In genomic region chr20:47196091-47197081, GRCh38 we compare ENCODE assay signal across 1 cellular context.
TF ChIP-seq lines count a peak whose summit lies in the region.

No MANE protein-coding gene starts in this region.

TF ChIP-seq in HepG2, 621 proteins besides CTCF, POLR2A, EP300 and RAD21 (continued from another document and continues in another):
- TF ChIP-seq ZNF687 (CRISPR knock-in tag; IDR thresholded peaks at IDR 0.05) (peak; percentile 85), ZNF512B (CRISPR knock-in tag; IDR thresholded peaks at IDR 0.05; ENCODE audit: borderline replicate concordance) (0 out of 2 replicates have a peak, but pooled peaks have one; percentile 83), ZNF263 (CRISPR knock-in tag; IDR thresholded peaks at IDR 0.05) (0 out of 2 replicates have a peak, but pooled peaks have one; percentile 42), TRIM24 (CRISPR knock-in tag; IDR thresholded peaks at IDR 0.05) (no peak), ZNF225 (CRISPR knock-in tag; IDR thresholded peaks at IDR 0.05) (no peak), NBN (conservative IDR thresholded peaks at IDR 0.05) (no peak), MTF1 (CRISPR knock-in tag; IDR thresholded peaks at IDR 0.05) (no peak), NFIC (IDR thresholded peaks at IDR 0.05; ENCODE audit: low read length) (no peak), ZNF782 (CRISPR knock-in tag; IDR thresholded peaks at IDR 0.05; ENCODE audit: borderline replicate concordance) (no peak), HIVEP1 (CRISPR knock-in tag; IDR thresholded peaks at IDR 0.05) (peak; percentile 67; the same call in 1 of the 2 replicates), NCOA2 (CRISPR knock-in tag; IDR thresholded peaks at IDR 0.05) (0 out of 2 replicates have a peak, but pooled peaks have one; percentile 53), GLI4 (CRISPR knock-in tag; IDR thresholded peaks at IDR 0.05; ENCODE audit: borderline replicate concordance) (0 out of 2 replicates have a peak, but pooled peaks have one; percentile 39), CHD4 (IDR thresholded peaks at IDR 0.05; ENCODE audit: borderline replicate concordance, low read length) (0 out of 2 replicates have a peak, but pooled peaks have one; percentile 39), ZNF878 (CRISPR knock-in tag; IDR thresholded peaks at IDR 0.05) (no peak), ZNF737 (CRISPR knock-in tag; IDR thresholded peaks at IDR 0.05; ENCODE audit: borderline replicate concordance) (no peak), ZNF572 (CRISPR knock-in tag; IDR thresholded peaks at IDR 0.05) (peak; percentile 92), FOSL1 (CRISPR knock-in tag; IDR thresholded peaks at IDR 0.05; ENCODE audit: borderline replicate concordance) (no peak), ZNF18 (CRISPR knock-in tag; IDR thresholded peaks at IDR 0.05; ENCODE audit: insufficient replicate concordance) (peak; percentile 71), ZEB1 (IDR thresholded peaks at IDR 0.05; ENCODE audit: insufficient replicate concordance, low read depth) (peak; percentile 57), TFDP1 (CRISPR knock-in tag; IDR thresholded peaks at IDR 0.05; ENCODE audit: borderline replicate concordance) (no peak), ZBTB44 (CRISPR knock-in tag; IDR thresholded peaks at IDR 0.05) (no peak), ZNF850 (CRISPR knock-in tag; conservative IDR thresholded peaks at IDR 0.05) (no peak), ELK4 (CRISPR knock-in tag; IDR thresholded peaks at IDR 0.05; ENCODE audit: borderline replicate concordance) (no peak), ZBTB20 (CRISPR knock-in tag; IDR thresholded peaks at IDR 0.05; ENCODE audit: borderline replicate concordance, low read depth) (peak; percentile 71; the same call in 1 of the 2 replicates), CREB3 (CRISPR knock-in tag; IDR thresholded peaks at IDR 0.05) (no peak), NFAT5 (CRISPR knock-in tag; IDR thresholded peaks at IDR 0.05) (peak; percentile 78; the same call in 1 of the 2 replicates), AGO1 (IDR thresholded peaks at IDR 0.05; ENCODE audit: low read depth, low read length, poor library complexity, severe bottlenecking) (no peak), ZNF331 (CRISPR knock-in tag; IDR thresholded peaks at IDR 0.05) (peak; percentile 79; the same call in 1 of the 2 replicates), ZNF770 (CRISPR knock-in tag; IDR thresholded peaks at IDR 0.05) (peak; percentile 68), KDM2A (CRISPR knock-in tag; IDR thresholded peaks at IDR 0.05; ENCODE audit: borderline replicate concordance, low read depth) (peak; percentile 93), ZFP36 (IDR thresholded peaks at IDR 0.05; ENCODE audit: borderline replicate concordance, low read depth, low read length, partially characterized antibody) (no peak), ZFP90 (CRISPR knock-in tag; IDR thresholded peaks at IDR 0.05; ENCODE audit: borderline replicate concordance) (peak; percentile 79; the same call in 1 of the 2 replicates), DNMT1 (CRISPR knock-in tag; IDR thresholded peaks at IDR 0.05) (no peak; the same call in 1 of the 2 replicates), ZNF292 (CRISPR knock-in tag; IDR thresholded peaks at IDR 0.05; ENCODE audit: borderline replicate concordance, low read depth) (0 out of 2 replicates have a peak, but pooled peaks have one; percentile 2), EZH2 (conservative IDR thresholded peaks at IDR 0.05; ENCODE audit: low read depth, low read length) (no peak), ZNF788 (CRISPR knock-in tag; IDR thresholded peaks at IDR 0.05; ENCODE audit: borderline replicate concordance) (no peak), MED1 (CRISPR knock-in tag; IDR thresholded peaks at IDR 0.05) (peak; percentile 46; the same call in 1 of the 2 replicates), ZNF746 (CRISPR knock-in tag; IDR thresholded peaks at IDR 0.05) (no peak)
